In the genomic region with DNA sequence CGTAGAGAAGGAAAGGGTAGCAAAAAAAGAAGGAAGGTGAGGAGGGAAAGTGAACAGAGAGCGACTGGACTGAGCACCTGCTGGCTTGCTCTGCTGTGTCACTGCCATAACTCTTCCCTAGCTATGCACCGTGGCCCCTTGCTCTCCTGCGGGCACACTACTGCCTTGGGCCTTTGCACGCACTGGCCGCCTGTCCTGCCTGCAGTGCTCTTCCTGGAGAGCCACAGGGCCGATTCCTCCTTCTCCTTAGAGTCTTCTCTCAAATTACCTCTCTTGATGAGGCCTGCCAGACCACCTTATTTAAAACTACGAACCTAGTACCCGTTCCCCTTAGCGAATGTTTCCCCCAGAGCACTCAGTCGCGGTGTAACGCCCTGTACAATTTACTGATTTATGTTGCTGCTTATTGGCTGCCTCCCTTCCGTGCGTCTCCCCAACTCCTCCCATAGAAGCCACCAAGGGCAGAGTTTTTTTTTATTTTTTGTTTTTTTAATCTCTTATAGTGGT, we compare ENCODE assay signal across 8 cellular contexts.
A peak's percentile ranks its signal among the peaks of the same experiment; 100 is the strongest.
DNase-seq lines count a peak whose midpoint lies in the region; ATAC-seq, FAIRE-seq and TF ChIP-seq lines count a peak whose summit lies in the region.

No MANE protein-coding gene starts in this region.

- peak overlapping the region; percentile 39 for H3K4me3 ChIP-seq in A549
- peak overlapping the region; percentile 29 for H3K4me3 ChIP-seq in HUES6 (ENCODE audit: low read depth, low read length)
- peak overlapping the region; percentile 40 to 42 for H3K4me3 ChIP-seq in foreskin fibroblast (ENCODE audit: low read depth in 1 of 2, low read length in 2 of 2)

- H3K9me3 ChIP-seq in A549 (no peaks in the 10 kb centered on the region), HUES6 (ENCODE audit: control insufficient read depth, insufficient read depth, low read depth, low read length) (0 out of 2 replicates have a peak, but pooled peaks cover 3% of the 10 kb centered on the region)

- ATAC-seq in A549: 0 out of 6 replicates have a peak, but pooled peaks of 1 of the 2 experiments have one; percentile 7
- ATAC-seq in stimulated activated naive B cell treated with anti-CD40 and anti-IgM and Interleukin-4, amounts not matched to agents 10 μg/mL and 1 μg/mL and 100 μg/mL, for 72 hours (replicated peaks): peak; percentile 12
- no peak for ATAC-seq in GM18520 (IDR thresholded peaks at IDR 0.05; ENCODE audit: unreplicated experiment)

- peaks cover 0 to 2% of the 10 kb centered on the region in 2 donors for H3K9me3 Mint-ChIP-seq in stimulated activated naive B cell treated with anti-CD40 and anti-IgM and Interleukin-4, amounts not matched to agents 10 μg/mL and 1 μg/mL and 100 μg/mL, for 72 hours

- no peaks in the 10 kb centered on the region for H3K27me3 Mint-ChIP-seq in stimulated activated naive B cell treated with anti-CD40 and anti-IgM and Interleukin-4, amounts not matched to agents 10 μg/mL and 1 μg/mL and 100 μg/mL, for 72 hours

- peak overlapping the region; percentile 85 to 90 for H3K4me3 Mint-ChIP-seq in stimulated activated naive B cell treated with anti-CD40 and anti-IgM and Interleukin-4, amounts not matched to agents 10 μg/mL and 1 μg/mL and 100 μg/mL, for 72 hours

- TF ChIP-seq CTCF in A549 (IDR thresholded peaks at IDR 0.05): no peak
- TF ChIP-seq CTCF in foreskin fibroblast (IDR thresholded peaks at IDR 0.05; ENCODE audit: low read depth, low read length): no peak

- H3K27ac Mint-ChIP-seq in stimulated activated naive B cell treated with anti-CD40 and anti-IgM and Interleukin-4, amounts not matched to agents 10 μg/mL and 1 μg/mL and 100 μg/mL, for 72 hours: peak overlapping the region; percentile 99

- H3K27ac ChIP-seq in A549: peak overlapping the region; percentile 70 to 85
- peak overlapping the region; percentile 24; the same call in 1 of the 2 replicates for H3K27ac ChIP-seq in HUES6 (ENCODE audit: low read depth, low read length)

- CTCF ChIA-PET in A549 (lab: Yijun Ruan, JAX): interaction anchor here (0.6 to 1.5 kb wide), 6 partner anchors 12 to 724 kb away, joined by 3 to 9 read pairs (median 3); no protein-coding TSS in a partner anchor

- TF ChIP-seq RAD21 in A549 (conservative IDR thresholded peaks at IDR 0.05 in 1 of 2, IDR thresholded peaks at IDR 0.05 in 1 of 2): no peak

- no peak for FAIRE-seq in A549 (lab: Jason Lieb, UNC)

- H3K4me1 ChIP-seq in A549: peaks cover 31% of the 10 kb centered on the region
- peaks cover 40% of the 10 kb centered on the region for H3K4me1 ChIP-seq in HUES6 (ENCODE audit: control insufficient read depth, insufficient read depth, low read length)

- peak overlapping the region; percentile 77 for H3K4me2 ChIP-seq in A549

- H3K27me3 ChIP-seq in HUES6 (ENCODE audit: control insufficient read depth, insufficient read depth, low read length): no peaks in the 10 kb centered on the region

- WGBS in A549 (ENCODE audit: missing lambda C conversion rate): 80% methylated on average over 15 of the region's 15 CpGs

- POLR2A ChIA-PET in A549 (lab: Yijun Ruan, JAX): no interaction called here

- no peak for TF ChIP-seq EP300 in A549 (IDR thresholded peaks at IDR 0.05)

- no peak overlapping the region for H3K9ac ChIP-seq in HUES6 (ENCODE audit: low read length)

- no peak for DNase-seq in A549 (ENCODE audit: low read depth in 1 of 2, low spot score in 1 of 2)
- DNase-seq in activated CD8-positive, alpha-beta memory T cell treated with anti-CD3 and anti-CD28 coated beads, Interleukin-2, amount 50 U/mL, for 4 hours: peak; percentile 34
- no peak for DNase-seq in foreskin fibroblast
- DNase-seq in stimulated activated naive B cell treated with anti-CD40 and anti-IgM and Interleukin-4, amounts not matched to agents 10 μg/mL and 1 μg/mL and 100 μg/mL, for 72 hours: no peak
- DNase-seq in mesenteric fat pad (ENCODE audit: low spot score): no peak
- no peak for DNase-seq in DMS153 (lab: John Stamatoyannopoulos, UW)

- no peaks in the 10 kb centered on the region for H3K36me3 ChIP-seq in HUES6 (ENCODE audit: control insufficient read depth, insufficient read depth, low read length)

- TF ChIP-seq POLR2A in A549 (IDR thresholded peaks at IDR 0.05; ENCODE audit: low read length): no peak

- peaks cover 11 to 19% of the 10 kb centered on the region in 2 donors for H3K36me3 Mint-ChIP-seq in stimulated activated naive B cell treated with anti-CD40 and anti-IgM and Interleukin-4, amounts not matched to agents 10 μg/mL and 1 μg/mL and 100 μg/mL, for 72 hours

- H3K4me1 Mint-ChIP-seq in stimulated activated naive B cell treated with anti-CD40 and anti-IgM and Interleukin-4, amounts not matched to agents 10 μg/mL and 1 μg/mL and 100 μg/mL, for 72 hours: peaks cover 62 to 90% of the 10 kb centered on the region in 2 donors

TF ChIP-seq in A549, 52 proteins besides CTCF, POLR2A, EP300 and RAD21:
- TF ChIP-seq MYC (IDR thresholded peaks at IDR 0.05; ENCODE audit: borderline replicate concordance, low read length): no peak
- TF ChIP-seq, protein P1, sequence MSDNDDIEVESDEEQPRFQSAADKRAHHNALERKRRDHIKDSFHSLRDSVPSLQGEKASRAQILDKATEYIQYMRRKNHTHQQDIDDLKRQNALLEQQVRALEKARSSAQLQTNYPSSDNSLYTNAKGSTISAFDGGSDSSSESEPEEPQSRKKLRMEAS (IDR thresholded peaks at IDR 0.05): no peak
- TF ChIP-seq POLR2AphosphoS2 (conservative IDR thresholded peaks at IDR 0.05; ENCODE audit: low read length): no peak
- no peak for TF ChIP-seq CEBPB (IDR thresholded peaks at IDR 0.05)
- TF ChIP-seq CBX8 (IDR thresholded peaks at IDR 0.05): no peak
- TF ChIP-seq ZNF302 (CRISPR knock-in tag; IDR thresholded peaks at IDR 0.05): no peak
- TF ChIP-seq, protein P2, sequence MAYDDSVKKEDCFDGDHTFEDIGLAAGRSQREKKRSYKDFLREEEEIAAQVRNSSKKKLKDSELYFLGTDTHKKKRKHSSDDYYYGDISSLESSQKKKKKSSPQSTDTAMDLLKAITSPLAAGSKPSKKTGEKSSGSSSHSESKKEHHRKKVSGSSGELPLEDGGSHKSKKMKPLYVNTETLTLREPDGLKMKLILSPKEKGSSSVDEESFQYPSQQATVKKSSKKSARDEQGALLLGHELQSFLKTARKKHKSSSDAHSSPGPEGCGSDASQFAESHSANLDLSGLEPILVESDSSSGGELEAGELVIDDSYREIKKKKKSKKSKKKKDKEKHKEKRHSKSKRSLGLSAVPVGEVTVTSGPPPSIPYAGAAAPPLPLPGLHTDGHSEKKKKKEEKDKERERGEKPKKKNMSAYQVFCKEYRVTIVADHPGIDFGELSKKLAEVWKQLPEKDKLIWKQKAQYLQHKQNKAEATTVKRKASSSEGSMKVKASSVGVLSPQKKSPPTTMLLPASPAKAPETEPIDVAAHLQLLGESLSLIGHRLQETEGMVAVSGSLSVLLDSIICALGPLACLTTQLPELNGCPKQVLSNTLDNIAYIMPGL (CRISPR knock-in tag; IDR thresholded peaks at IDR 0.05; ENCODE audit: borderline replicate concordance): no peak
- TF ChIP-seq FOSL2 (IDR thresholded peaks at IDR 0.05): no peak
- no peak for TF ChIP-seq FOSL2 (CRISPR knock-in tag; IDR thresholded peaks at IDR 0.05)
